ENCODE assay signal across 9 cellular contexts in genomic region chr3:99925584-99925983, GRCh38.
DNase-seq lines count a peak whose midpoint lies in the region; ATAC-seq, FAIRE-seq and TF ChIP-seq lines count a peak whose summit lies in the region.
"Had no signal": no experiment of that assay in that cellular context is flagged by ENCODE, and none has a peak within 500 bp of the region (broad histone marks: within the 10 kb centered on the region; RNA-seq: fewer than 3 reads in every experiment).

No MANE protein-coding gene starts in this region.

- WGBS in small intestine, 3 donors = 29 to 48% (median 35%) methylated on average over 3 of the region's 3 CpGs

- H3K27ac ChIP-seq in GM23338 (ENCODE audit: low read depth) = no peak overlapping the region
- H3K27ac ChIP-seq in PC-3 (ENCODE audit: low read length) = peak overlapping the region; percentile 47
- no peak overlapping the region for H3K27ac ChIP-seq in fibroblast of lung (ENCODE audit: insufficient read depth, low read length)
- no peak overlapping the region for H3K27ac ChIP-seq in small intestine (ENCODE audit: low read depth in 1 of 2, low read length in 1 of 2)

- H3K79me2 ChIP-seq in GM23338 (replicated peaks; ENCODE audit: insufficient read depth) (peaks cover 12% of the 10 kb centered on the region), PC-3 (ENCODE audit: low read length) (0 out of 2 replicates have a peak, but pooled peaks cover 24% of the 10 kb centered on the region), fibroblast of lung (ENCODE audit: control insufficient read depth, insufficient read depth, low read length) (no peaks in the 10 kb centered on the region)

- H3K27ac Mint-ChIP-seq in GM23338 = 0 out of 2 replicates have a peak overlapping the region, but pooled peaks have one; percentile 44

- POLR2A ChIA-PET in PC-3 (lab: Charles Lee; ENCODE audit: unreplicated experiment) = no interaction called here

- TF ChIP-seq CTCF in GM23338 (conservative IDR thresholded peaks at IDR 0.05; ENCODE audit: low read depth in 2 of 2) (no peak), PC-3 (conservative IDR thresholded peaks at IDR 0.05; ENCODE audit: low read depth, low read length) (no peak), fibroblast of lung (conservative IDR thresholded peaks at IDR 0.05 in 1 of 2, IDR thresholded peaks at IDR 0.05 in 1 of 2; ENCODE audit: low read depth in 1 of 2, low read length in 2 of 2) (no peak)

- no TSS peak for BruUV-seq in PC-3 (replicated peaks; lab: Mats Ljungman, UMichigan)

- H3K36me3 Mint-ChIP-seq in GM23338 (ENCODE audit: low read depth) = no peaks in the 10 kb centered on the region; the same call in 2 of the 3 replicates

- DNase-seq in GM23338 (ENCODE audit: low spot score) (no peak), PC-3 (peak; percentile 89), fibroblast of lung (ENCODE audit: low read depth in 2 of 2) (peak; percentile 70 to 91), small intestine (peak; percentile 66), NAMALWA (ENCODE audit: low spot score) (no peak), NCI-H748 treated with DMSO at 0.1 percent for 48 hours (lab: John Stamatoyannopoulos, UW) (no peak)
- no peak for DNase-seq in NK-92 treated with Interleukin-12 subunit alpha and Interleukin-12 subunit beta, amount 100 ng/mL, for 24 hours (lab: John Stamatoyannopoulos, UW)

- H3K4me1 Mint-ChIP-seq in GM23338 = peaks cover 66% of the 10 kb centered on the region

- no peak for ATAC-seq in GM23338
- ATAC-seq in PC-3 = peak; percentile 94
- ATAC-seq in GM19328 (IDR thresholded peaks at IDR 0.05; ENCODE audit: unreplicated experiment) = no peak

- H3K9me2 ChIP-seq in GM23338 (ENCODE audit: insufficient read depth) (no peaks in the 10 kb centered on the region), PC-3 (replicated peaks; ENCODE audit: low read length) (no peaks in the 10 kb centered on the region)

- H3K4me1 ChIP-seq in GM23338 (ENCODE audit: insufficient read depth) = peaks cover 60% of the 10 kb centered on the region
- H3K4me1 ChIP-seq in PC-3 (ENCODE audit: insufficient read depth, low read length) = peaks cover 34% of the 10 kb centered on the region
- H3K4me1 ChIP-seq in fibroblast of lung (ENCODE audit: control insufficient read depth, extremely low read depth, insufficient read depth, low read length) = peaks cover 2% of the 10 kb centered on the region
- H3K4me1 ChIP-seq in small intestine (ENCODE audit: control insufficient read depth in 2 of 2, insufficient read depth in 1 of 2, low read depth in 1 of 2, low read length in 1 of 2) = peaks cover 2 to 4% of the 10 kb centered on the region in 2 donors

- no peak overlapping the region for H2AFZ ChIP-seq in GM23338
- peak overlapping the region; percentile 44; the same call in 1 of the 2 replicates for H2AFZ ChIP-seq in PC-3 (ENCODE audit: low read length)
- peak overlapping the region; percentile 39 for H2AFZ ChIP-seq in fibroblast of lung (ENCODE audit: low read length)

- no peak overlapping the region for H3K4me3 Mint-ChIP-seq in GM23338

- H3K36me3 ChIP-seq in GM23338 (ENCODE audit: insufficient read depth) = no peaks in the 10 kb centered on the region
- no peaks in the 10 kb centered on the region for H3K36me3 ChIP-seq in PC-3 (ENCODE audit: low read depth, low read length)
- H3K36me3 ChIP-seq in fibroblast of lung (ENCODE audit: control insufficient read depth, insufficient read depth, low read length) = no peaks in the 10 kb centered on the region
- H3K36me3 ChIP-seq in small intestine (ENCODE audit: control insufficient read depth in 2 of 2, insufficient read depth in 2 of 2, low read length in 2 of 2) = no peaks in the 10 kb centered on the region

- H3K4me3 ChIP-seq in GM23338 (no peak overlapping the region), PC-3 (ENCODE audit: low read length) (no peak overlapping the region), fibroblast of lung (replicated peaks in 1 of 4; ENCODE audit: control extremely low read depth in 1 of 4, insufficient read depth in 1 of 4, low read depth in 3 of 4, low read length in 4 of 4) (no peak overlapping the region), small intestine (ENCODE audit: low read depth in 1 of 2, low read length in 2 of 2) (no peak overlapping the region)

- H4K20me1 ChIP-seq in GM23338 (replicated peaks; ENCODE audit: insufficient read depth) (no peaks in the 10 kb centered on the region), PC-3 (ENCODE audit: low read length) (no peaks in the 10 kb centered on the region), fibroblast of lung (ENCODE audit: control insufficient read depth, extremely low read depth, insufficient read depth, low read length) (no peaks in the 10 kb centered on the region)

- H3K9me3 ChIP-seq in PC-3 (ENCODE audit: low read length) = no peaks in the 10 kb centered on the region
- H3K9me3 ChIP-seq in fibroblast of lung (ENCODE audit: control insufficient read depth, insufficient read depth, low read depth, low read length) = no peaks in the 10 kb centered on the region
- no peaks in the 10 kb centered on the region for H3K9me3 ChIP-seq in small intestine (ENCODE audit: control insufficient read depth, low read depth)

- FAIRE-seq in small intestine (lab: Jason Lieb, UNC) = no peak
- FAIRE-seq: GM12892 had no signal

- intact Hi-C loops in PC-3 (cut with micrococcal nuclease) = no loop called here

- H3K9ac ChIP-seq in PC-3 (ENCODE audit: low read length) = no peak overlapping the region
- no peak overlapping the region for H3K9ac ChIP-seq in fibroblast of lung (ENCODE audit: insufficient read depth, low read length)

- H3K4me2 ChIP-seq in GM23338 = 0 out of 2 replicates have a peak overlapping the region, but pooled peaks have one; percentile 35
- peak overlapping the region; percentile 59 for H3K4me2 ChIP-seq in PC-3 (ENCODE audit: low read length)
- peak overlapping the region; percentile 40 for H3K4me2 ChIP-seq in fibroblast of lung (ENCODE audit: extremely low read depth, insufficient read depth, low read length)

- H3K27me3 ChIP-seq in GM23338 (ENCODE audit: insufficient read depth) (no peaks in the 10 kb centered on the region), PC-3 (ENCODE audit: low read length) (no peaks in the 10 kb centered on the region), fibroblast of lung (ENCODE audit: control insufficient read depth, insufficient read depth, low read length) (no peaks in the 10 kb centered on the region), small intestine (ENCODE audit: control insufficient read depth in 2 of 2, insufficient read depth in 2 of 2, low read length in 2 of 2) (no peaks in the 10 kb centered on the region)

- CTCF ChIA-PET in PC-3 (lab: Charles Lee) = interaction anchor here (0.7 to 1.1 kb wide), 4 partner anchors 81 to 116 kb away, joined by 3 to 4 read pairs (median 3); no protein-coding TSS in a partner anchor

- no peaks in the 10 kb centered on the region; the same call in 2 of the 3 replicates for H3K9me3 Mint-ChIP-seq in GM23338

- H3K27me3 Mint-ChIP-seq in GM23338 (ENCODE audit: insufficient read depth, low read depth, poor library complexity) = peaks cover 4% of the 10 kb centered on the region

- H3F3A ChIP-seq in GM23338 (replicated peaks; ENCODE audit: low read depth) (no peaks in the 10 kb centered on the region), PC-3 (ENCODE audit: low read length, unreplicated experiment) (peaks cover 4% of the 10 kb centered on the region)

TF ChIP-seq in GM23338, 12 proteins besides CTCF, POLR2A, EP300 and RAD21:
- no peak for TF ChIP-seq ETS1 (IDR thresholded peaks at IDR 0.05)

Comparison
In these comparisons a context has a peak if more than half of its experiments do, and no peak if none do; other contexts are left out.
1. DNase-seq: peak in PC-3 (single experiment), fibroblast of lung (2 of 2) and small intestine (single experiment); none in GM23338 (single experiment), NAMALWA (single experiment), NCI-H748 treated with DMSO at 0.1 percent for 48 hours (single experiment) and NK-92 treated with Interleukin-12 subunit alpha and Interleukin-12 subunit beta, amount 100 ng/mL, for 24 hours (single experiment).
2. Peak in every context shown above with its lines, with median percentiles within 50 percentile points of each other: H3K4me2 ChIP-seq.